ENCODE assay signal across 9 cellular contexts in the genomic region with DNA sequence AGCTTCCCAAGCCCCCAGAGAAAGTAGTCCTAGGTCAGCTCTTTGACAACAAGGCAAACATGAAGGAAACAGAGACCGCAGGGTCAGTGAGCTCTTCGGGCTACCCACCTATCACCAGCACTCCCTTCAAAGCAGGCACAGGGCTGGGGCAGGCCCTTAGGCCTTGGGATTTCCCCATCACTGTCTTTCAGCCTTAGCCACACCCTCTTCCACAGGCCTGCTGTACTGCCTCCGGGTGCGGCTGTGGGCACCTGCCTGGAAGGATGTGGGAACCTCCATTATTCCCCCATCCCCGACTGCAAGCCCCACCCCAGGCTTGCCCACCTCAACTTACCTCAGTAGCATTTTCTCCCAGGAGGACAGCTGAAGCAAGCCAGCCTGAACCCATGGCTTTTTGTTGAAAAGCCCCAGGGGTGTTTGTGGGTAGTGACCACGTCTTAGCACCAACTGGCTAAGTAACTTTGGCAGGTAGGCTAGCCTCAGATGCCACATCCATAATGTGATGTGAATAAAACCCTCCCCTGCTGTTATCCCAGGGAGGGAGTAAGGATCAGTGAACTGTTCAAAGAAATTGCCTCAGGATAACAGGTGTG.
DNase-seq lines count a peak whose midpoint lies in the region; ATAC-seq lines count a peak whose summit lies in the region.
"Had no signal": no experiment of that assay in that cellular context is flagged by ENCODE, and none has a peak within 500 bp of the region (broad histone marks: within the 10 kb centered on the region; RNA-seq: fewer than 3 reads in every experiment).

No MANE protein-coding gene starts in this region.

- POLR2A ChIA-PET in CD4-positive, alpha-beta memory T cell (lab: Charles Lee; ENCODE audit: partially characterized antibody), result no interaction called here

- no peak overlapping the region for H3K27ac ChIP-seq in CD4-positive, alpha-beta memory T cell (ENCODE audit: low read depth, low read length)
- H3K27ac ChIP-seq: BLaER1 treated with 17β-estradiol and CSF1 and Interleukin-3, amounts not matched to agents 10 nM and 100 nM had no signal

- H3K27me3 Mint-ChIP-seq in CD4-positive, alpha-beta memory T cell, result peaks cover 0 to 2% of the 10 kb centered on the region in 2 donors
- H3K27me3 Mint-ChIP-seq in activated naive CD8-positive, alpha-beta T cell treated with anti-CD3 and anti-CD28 coated beads for 36 hours, result no peaks in the 10 kb centered on the region

- no peaks in the 10 kb centered on the region for H3K36me3 Mint-ChIP-seq in CD4-positive, alpha-beta memory T cell
- no peaks in the 10 kb centered on the region for H3K36me3 Mint-ChIP-seq in activated naive CD8-positive, alpha-beta T cell treated with anti-CD3 and anti-CD28 coated beads for 36 hours

- ATAC-seq in GM21381 (IDR thresholded peaks at IDR 0.05; ENCODE audit: unreplicated experiment) (peak; percentile 94), HG03521 (IDR thresholded peaks at IDR 0.05; ENCODE audit: unreplicated experiment) (peak; percentile 86)
- ATAC-seq in stimulated activated naive CD8-positive, alpha-beta T cell treated with anti-CD3 and anti-CD28 coated beads, Interleukin-15, Interleukin-2, amounts not matched to agents 100 U/mL and 50 U/mL, for 24 hours, result peak; percentile 96

- H3K4me3 Mint-ChIP-seq in CD4-positive, alpha-beta memory T cell, result peak overlapping the region in 2 of 8 donors; percentile 34 to 69
- no peak overlapping the region for H3K4me3 Mint-ChIP-seq in activated naive CD8-positive, alpha-beta T cell treated with anti-CD3 and anti-CD28 coated beads for 36 hours

- DNase-seq in CD4-positive, alpha-beta memory T cell, result peak in 4 of 5 donors; percentile 17 to 53 (median 30)
- peak; percentile 55 for DNase-seq in activated naive CD8-positive, alpha-beta T cell treated with anti-CD3 and anti-CD28 coated beads for 36 hours
- DNase-seq in stimulated activated naive CD8-positive, alpha-beta T cell treated with anti-CD3 and anti-CD28 coated beads, Interleukin-15, Interleukin-2, amounts not matched to agents 100 U/mL and 50 U/mL, for 24 hours, result peak; percentile 60
- no peak for DNase-seq in iPS-NIHi7 (ENCODE audit: extremely low spot score)
- DNase-seq in superior temporal gyrus (ENCODE audit: extremely low spot score), result no peak
- no peak for DNase-seq in NCI-H1930 (lab: John Stamatoyannopoulos, UW)

- intact Hi-C loops in CD4-positive, alpha-beta memory T cell (cut with micrococcal nuclease), result no loop called here

- peaks cover 10 to 18% (median 12%) of the 10 kb centered on the region in 4 donors for H3K4me1 Mint-ChIP-seq in CD4-positive, alpha-beta memory T cell
- peaks cover 9% of the 10 kb centered on the region for H3K4me1 Mint-ChIP-seq in activated naive CD8-positive, alpha-beta T cell treated with anti-CD3 and anti-CD28 coated beads for 36 hours

- H3K9me3 Mint-ChIP-seq in CD4-positive, alpha-beta memory T cell, result peaks cover 0 to 6% (median 0%) of the 10 kb centered on the region in 8 donors
- H3K9me3 Mint-ChIP-seq in activated naive CD8-positive, alpha-beta T cell treated with anti-CD3 and anti-CD28 coated beads for 36 hours, result no peaks in the 10 kb centered on the region

- H3K27me3 ChIP-seq in CD4-positive, alpha-beta memory T cell (ENCODE audit: insufficient read depth, low read length), result no peaks in the 10 kb centered on the region
- H3K27me3 ChIP-seq: BLaER1 treated with 17β-estradiol and CSF1 and Interleukin-3, amounts not matched to agents 10 nM and 100 nM had no signal

- no peaks in the 10 kb centered on the region for H3K36me3 ChIP-seq in CD4-positive, alpha-beta memory T cell (ENCODE audit: insufficient read depth, low read length)
- H3K36me3 ChIP-seq: BLaER1 treated with 17β-estradiol and CSF1 and Interleukin-3, amounts not matched to agents 10 nM and 100 nM had no signal

- peak overlapping the region in 5 of 7 donors; percentile 39 to 82 (median 58) for H3K27ac Mint-ChIP-seq in CD4-positive, alpha-beta memory T cell
- H3K27ac Mint-ChIP-seq in activated naive CD8-positive, alpha-beta T cell treated with anti-CD3 and anti-CD28 coated beads for 36 hours, result no peak overlapping the region

- CTCF ChIA-PET in CD4-positive, alpha-beta memory T cell (lab: Charles Lee; ENCODE audit: partially characterized antibody), result no interaction called here

- H3K4me3 ChIP-seq in CD4-positive, alpha-beta memory T cell (ENCODE audit: low read length in 2 of 2), result no peak overlapping the region
- H3K4me3 ChIP-seq: BLaER1 treated with 17β-estradiol and CSF1 and Interleukin-3, amounts not matched to agents 10 nM and 100 nM had no signal

- H3K9me3 ChIP-seq in CD4-positive, alpha-beta memory T cell (ENCODE audit: control insufficient read depth in 1 of 2, low read length in 2 of 2), result no peaks in the 10 kb centered on the region
- H3K9me3 ChIP-seq: BLaER1 treated with 17β-estradiol and CSF1 and Interleukin-3, amounts not matched to agents 10 nM and 100 nM had no signal

- H3K4me1 ChIP-seq in CD4-positive, alpha-beta memory T cell (ENCODE audit: insufficient read depth, low read length), result peaks cover 10% of the 10 kb centered on the region

Comparison
In these comparisons a context has a peak if more than half of its experiments do, and no peak if none do; other contexts are left out.
1. DNase-seq: peak in CD4-positive, alpha-beta memory T cell (4 of 5), activated naive CD8-positive, alpha-beta T cell treated with anti-CD3 and anti-CD28 coated beads for 36 hours (single experiment) and stimulated activated naive CD8-positive, alpha-beta T cell treated with anti-CD3 and anti-CD28 coated beads, Interleukin-15, Interleukin-2, amounts not matched to agents 100 U/mL and 50 U/mL, for 24 hours (single experiment); none in iPS-NIHi7 (single experiment), superior temporal gyrus (single experiment) and NCI-H1930 (0 of 2).
2. Peak in every context shown above with its lines, with median percentiles within 50 percentile points of each other: ATAC-seq.